In genomic region chr1:157409927-157410326, GRCh38 we compare ENCODE assay signal across 9 cellular contexts.
"Had no signal": no experiment of that assay in that cellular context is flagged by ENCODE, and none has a peak within 500 bp of the region (broad histone marks: within the 10 kb centered on the region; RNA-seq: fewer than 3 reads in every experiment).

No MANE protein-coding gene starts in this region.

- H3K4me1 Mint-ChIP-seq: IgD-negative memory B cell had no signal

- H3K36me3 ChIP-seq: HAP-1 had no signal

- H3K36me3 Mint-ChIP-seq: IgD-negative memory B cell had no signal

- H3K4me1 ChIP-seq: HAP-1 had no signal

- ATAC-seq: HCT116, HepG2 had no signal

- H3K9me3 Mint-ChIP-seq: HFFc6, IgD-negative memory B cell had no signal

- DNase-seq: GM23248, GOT3, H7, HFFc6 had no signal

- H3K4me3 ChIP-seq: GM23248, HAP-1 had no signal

- H3K4me3 Mint-ChIP-seq: HFFc6, IgD-negative memory B cell had no signal

- H3K27ac Mint-ChIP-seq: HFFc6, IgD-negative memory B cell had no signal

- H3K27ac ChIP-seq: GM23248, HL-60 had no signal

- H3K9me3 ChIP-seq: HAP-1 had no signal
